41 cellular contexts compared by ENCODE assay signal in genomic region chr3:38756892-38757291, GRCh38. TPM values are rescaled to one million over a fixed set of nuclear protein-coding genes. Genes with fewer than 3 reads are reported as not detected.
"Had no signal": no experiment of that assay in that cellular context is flagged by ENCODE, and none has a peak within 500 bp of the region (broad histone marks: within the 10 kb centered on the region; RNA-seq: fewer than 3 reads in every experiment).

No MANE protein-coding gene starts in this region.

- H3K27ac Mint-ChIP-seq: activated naive CD4-positive, alpha-beta T cell treated with anti-CD3 and anti-CD28 coated beads for 36 hours; activated naive CD4-positive, alpha-beta T cell treated with anti-CD3 and anti-CD28 coated beads, Interleukin-2, amount 10 ng/mL, durations not matched to agents 7 days and 5 days; activated naive CD4-positive, alpha-beta T cell treated with anti-CD3 and anti-CD28 coated beads, Interleukin-2, amount 50 U/mL, for 24 hours; activated naive CD4-positive, alpha-beta T cell treated with anti-CD3 and anti-CD28 coated beads, Interleukin-2, amount 50 U/mL, for 72 hours; activated naive CD8-positive, alpha-beta T cell; activated naive CD8-positive, alpha-beta T cell treated with anti-CD3 and anti-CD28 coated beads for 36 hours; activated naive CD8-positive, alpha-beta T cell treated with anti-CD3 and anti-CD28 coated beads, Interleukin-2, amount 10 ng/mL, durations not matched to agents 7 days and 5 days; activated naive CD8-positive, alpha-beta T cell treated with anti-CD3 and anti-CD28 coated beads, Interleukin-2, amount 50 U/mL, for 24 hours; activated T-cell treated with anti-CD3 and anti-CD28 coated beads, Interleukin-2, amount 50 U/mL, for 24 hours; activated T-cell treated with anti-CD3 and anti-CD28 coated beads, Interleukin-2, amount 50 U/mL, for 72 hours; activated T-helper 1 cell treated with anti-CD3 and anti-CD28 coated beads, Interleukin-12 subunit alpha, Interleukin-12 subunit beta, Interleukin-2, Interleukin-4 antibody, amounts not matched to agents 30 ng/mL and 10 ng/mL and 1 ng/mL, durations not matched to agents 14 hours and 24 hours and 36 hours; activated T-helper 17 cell treated with anti-CD3 and anti-CD28 coated beads, Interleukin-2, amount 50 U/mL, for 72 hours; activated T-helper 2 cell treated with anti-CD3 and anti-CD28 coated beads, Interferon-gamma antibody, Interleukin-2, Interleukin-4, amounts not matched to agents 10 μg/mL and 5 μg/mL and 100 μg/mL, durations not matched to agents 14 hours and 24 hours and 36 hours; brain had no signal

- FAIRE-seq: astrocyte had no signal

- DNase-seq: activated effector memory CD4-positive, alpha-beta T cell treated with anti-CD3 and anti-CD28 coated beads, Interleukin-2, amount 50 U/mL, for 16 hours; activated effector memory CD4-positive, alpha-beta T cell treated with Interleukin-2 at 50 U/mL for 16 hours; activated gamma-delta T cell; activated gamma-delta T cell treated with Interleukin-2 at 50 U/mL for 16 hours; activated naive CD4-positive, alpha-beta T cell; activated naive CD4-positive, alpha-beta T cell treated with anti-CD3 and anti-CD28 coated beads for 36 hours; activated naive CD4-positive, alpha-beta T cell treated with anti-CD3 and anti-CD28 coated beads, Interleukin-2, amount 10 ng/mL, durations not matched to agents 7 days and 5 days; activated naive CD4-positive, alpha-beta T cell treated with anti-CD3 and anti-CD28 coated beads, Interleukin-2, amount 50 U/mL, for 16 hours; activated naive CD4-positive, alpha-beta T cell treated with Interleukin-2 at 50 U/mL for 16 hours; activated naive CD8-positive, alpha-beta T cell treated with anti-CD3 and anti-CD28 coated beads for 36 hours; activated naive CD8-positive, alpha-beta T cell treated with anti-CD3 and anti-CD28 coated beads, Interleukin-2, amount 10 ng/mL, durations not matched to agents 7 days and 5 days; activated naive CD8-positive, alpha-beta T cell treated with anti-CD3 and anti-CD28 coated beads, Interleukin-2, amount 50 U/mL, for 24 hours; activated T-cell treated with anti-CD3 and anti-CD28 coated beads, Interleukin-2, amount 50 U/mL, for 1 hour; activated T-cell treated with anti-CD3 and anti-CD28 coated beads, Interleukin-2, amount 50 U/mL, for 24 hours; activated T-cell treated with anti-CD3 and anti-CD28 coated beads, Interleukin-2, amount 50 U/mL, for 4 hours; activated T-cell treated with anti-CD3 and anti-CD28 coated beads, Interleukin-2, amount 50 U/mL, for 48 hours; activated T-cell treated with anti-CD3 and anti-CD28 coated beads, Interleukin-2, amount 50 U/mL, for 72 hours; adrenal gland; amniotic stem cell; amygdala; anterior cingulate cortex; aorta; body of pancreas; brain microvascular endothelial cell; caudate nucleus; central memory CD4-positive, alpha-beta T cell; cerebellar nuclear complex had no signal

- H3K4me1 Mint-ChIP-seq: activated naive CD4-positive, alpha-beta T cell treated with anti-CD3 and anti-CD28 coated beads, Interleukin-2, amount 10 ng/mL, durations not matched to agents 7 days and 5 days; activated naive CD4-positive, alpha-beta T cell treated with anti-CD3 and anti-CD28 coated beads, Interleukin-2, amount 50 U/mL, for 24 hours; activated naive CD8-positive, alpha-beta T cell treated with anti-CD3 and anti-CD28 coated beads for 36 hours; activated naive CD8-positive, alpha-beta T cell treated with anti-CD3 and anti-CD28 coated beads, Interleukin-2, amount 10 ng/mL, durations not matched to agents 7 days and 5 days; activated naive CD8-positive, alpha-beta T cell treated with anti-CD3 and anti-CD28 coated beads, Interleukin-2, amount 50 U/mL, for 24 hours; activated T-helper 17 cell treated with anti-CD3 and anti-CD28 coated beads, Interleukin-2, amount 50 U/mL, for 72 hours; brain; central memory CD8-positive, alpha-beta T cell had no signal

- H3K9me3 ChIP-seq: adrenal gland, ascending aorta, body of pancreas, breast epithelium had no signal

- H3K27ac ChIP-seq: adrenal gland, ascending aorta, body of pancreas, brain microvascular endothelial cell, breast epithelium, cardiac muscle cell had no signal

- H3K27me3 ChIP-seq: adrenal gland, ascending aorta, body of pancreas, brain microvascular endothelial cell, breast epithelium, cardiac muscle cell had no signal

- H3K36me3 Mint-ChIP-seq: activated naive CD4-positive, alpha-beta T cell treated with anti-CD3 and anti-CD28 coated beads, Interleukin-2, amount 10 ng/mL, durations not matched to agents 7 days and 5 days; activated naive CD4-positive, alpha-beta T cell treated with anti-CD3 and anti-CD28 coated beads, Interleukin-2, amount 50 U/mL, for 24 hours; activated naive CD4-positive, alpha-beta T cell treated with anti-CD3 and anti-CD28 coated beads, Interleukin-2, amount 50 U/mL, for 72 hours; activated naive CD8-positive, alpha-beta T cell; activated naive CD8-positive, alpha-beta T cell treated with anti-CD3 and anti-CD28 coated beads for 36 hours; activated naive CD8-positive, alpha-beta T cell treated with anti-CD3 and anti-CD28 coated beads, Interleukin-2, amount 10 ng/mL, durations not matched to agents 7 days and 5 days; brain had no signal

- H3K27me3 Mint-ChIP-seq: activated naive CD8-positive, alpha-beta T cell treated with anti-CD3 and anti-CD28 coated beads, Interleukin-2, amount 10 ng/mL, durations not matched to agents 7 days and 5 days had no signal

- H3K9me3 Mint-ChIP-seq: activated naive CD4-positive, alpha-beta T cell treated with anti-CD3 and anti-CD28 coated beads for 36 hours; activated naive CD4-positive, alpha-beta T cell treated with anti-CD3 and anti-CD28 coated beads, Interleukin-2, amount 10 ng/mL, durations not matched to agents 7 days and 5 days; activated naive CD4-positive, alpha-beta T cell treated with anti-CD3 and anti-CD28 coated beads, Interleukin-2, amount 50 U/mL, for 24 hours; activated naive CD8-positive, alpha-beta T cell treated with anti-CD3 and anti-CD28 coated beads for 36 hours; activated naive CD8-positive, alpha-beta T cell treated with anti-CD3 and anti-CD28 coated beads, Interleukin-2, amount 10 ng/mL, durations not matched to agents 7 days and 5 days; activated naive CD8-positive, alpha-beta T cell treated with anti-CD3 and anti-CD28 coated beads, Interleukin-2, amount 50 U/mL, for 24 hours; activated T-cell treated with anti-CD3 and anti-CD28 coated beads, Interleukin-2, amount 50 U/mL, for 24 hours; activated T-cell treated with anti-CD3 and anti-CD28 coated beads, Interleukin-2, amount 50 U/mL, for 72 hours; activated T-helper 17 cell treated with anti-CD3 and anti-CD28 coated beads, Interleukin-2, amount 50 U/mL, for 72 hours; activated T-helper 2 cell treated with anti-CD3 and anti-CD28 coated beads, Interferon-gamma antibody, Interleukin-2, Interleukin-4, amounts not matched to agents 10 μg/mL and 5 μg/mL and 100 μg/mL, durations not matched to agents 14 hours and 24 hours and 36 hours; brain; central memory CD8-positive, alpha-beta T cell had no signal

- H3K4me1 ChIP-seq: adrenal gland, ascending aorta, body of pancreas, breast epithelium had no signal

- H3K36me3 ChIP-seq: adrenal gland, ascending aorta, brain microvascular endothelial cell, breast epithelium, cardiac muscle cell had no signal

- H3K4me3 ChIP-seq: adrenal gland, ascending aorta, body of pancreas, breast epithelium, cardiac muscle cell had no signal

- ATAC-seq: activated naive CD4-positive, alpha-beta T cell treated with anti-CD3 and anti-CD28 coated beads, Interleukin-2, amount 50 U/mL, for 72 hours; activated naive CD8-positive, alpha-beta T cell treated with anti-CD3 and anti-CD28 coated beads, Interleukin-2, amount 50 U/mL, for 24 hours; activated T-cell treated with anti-CD3 and anti-CD28 coated beads, Interleukin-2, amount 50 U/mL, for 4 hours; activated T-cell treated with anti-CD3 and anti-CD28 coated beads, Interleukin-2, amount 50 U/mL, for 72 hours; activated T-helper 17 cell treated with anti-CD3 and anti-CD28 coated beads, Interleukin-2, amount 50 U/mL, for 72 hours; body of pancreas had no signal

- H3K4me3 Mint-ChIP-seq: activated naive CD4-positive, alpha-beta T cell treated with anti-CD3 and anti-CD28 coated beads for 36 hours; activated naive CD4-positive, alpha-beta T cell treated with anti-CD3 and anti-CD28 coated beads, Interleukin-2, amount 10 ng/mL, durations not matched to agents 7 days and 5 days; activated naive CD4-positive, alpha-beta T cell treated with anti-CD3 and anti-CD28 coated beads, Interleukin-2, amount 50 U/mL, for 24 hours; activated naive CD8-positive, alpha-beta T cell; activated naive CD8-positive, alpha-beta T cell treated with anti-CD3 and anti-CD28 coated beads for 36 hours; activated naive CD8-positive, alpha-beta T cell treated with anti-CD3 and anti-CD28 coated beads, Interleukin-2, amount 10 ng/mL, durations not matched to agents 7 days and 5 days; activated naive CD8-positive, alpha-beta T cell treated with anti-CD3 and anti-CD28 coated beads, Interleukin-2, amount 50 U/mL, for 24 hours; activated T-cell treated with anti-CD3 and anti-CD28 coated beads, Interleukin-2, amount 50 U/mL, for 24 hours; activated T-cell treated with anti-CD3 and anti-CD28 coated beads, Interleukin-2, amount 50 U/mL, for 4 hours; activated T-cell treated with anti-CD3 and anti-CD28 coated beads, Interleukin-2, amount 50 U/mL, for 72 hours; activated T-helper 1 cell treated with anti-CD3 and anti-CD28 coated beads, Interleukin-12 subunit alpha, Interleukin-12 subunit beta, Interleukin-2, Interleukin-4 antibody, amounts not matched to agents 30 ng/mL and 10 ng/mL and 1 ng/mL, durations not matched to agents 14 hours and 24 hours and 36 hours; activated T-helper 17 cell treated with anti-CD3 and anti-CD28 coated beads, Interleukin-2, amount 50 U/mL, for 72 hours; brain; central memory CD8-positive, alpha-beta T cell had no signal

RNA-seq across cellular contexts. Expression of gene SCN10A, which starts 59.1 kb away (rescaled TPM):
- total RNA-seq: activated naive CD4-positive, alpha-beta T cell treated with anti-CD3 and anti-CD28 coated beads for 36 hours; activated naive CD4-positive, alpha-beta T cell treated with anti-CD3 and anti-CD28 coated beads, Interleukin-2, amount 50 U/mL, for 72 hours; activated naive CD8-positive, alpha-beta T cell treated with anti-CD3 and anti-CD28 coated beads for 36 hours; activated naive CD8-positive, alpha-beta T cell treated with anti-CD3 and anti-CD28 coated beads, Interleukin-2, amount 10 ng/mL, durations not matched to agents 7 days and 5 days; activated T-cell treated with anti-CD3 and anti-CD28 coated beads, Interleukin-2, amount 50 U/mL, for 4 hours; activated T-cell treated with anti-CD3 and anti-CD28 coated beads, Interleukin-2, amount 50 U/mL, for 72 hours; activated T-helper 1 cell treated with anti-CD3 and anti-CD28 coated beads, Interleukin-12 subunit alpha, Interleukin-12 subunit beta, Interleukin-2, Interleukin-4 antibody, amounts not matched to agents 30 ng/mL and 10 ng/mL and 1 ng/mL, durations not matched to agents 14 hours and 24 hours and 36 hours; activated T-helper 17 cell treated with anti-CD3 and anti-CD28 coated beads, Interleukin-2, amount 50 U/mL, for 72 hours; activated T-helper 2 cell treated with anti-CD3 and anti-CD28 coated beads, Interferon-gamma antibody, Interleukin-2, Interleukin-4, amounts not matched to agents 10 μg/mL and 5 μg/mL and 100 μg/mL, durations not matched to agents 14 hours and 24 hours and 36 hours; adrenal gland; aorta; ascending aorta; astrocyte; body of pancreas; breast epithelium; cardiac muscle cell; cerebellum; chondrocyte had no signal
